In genomic region chr12:57772429-57773322, GRCh38 we compare ENCODE assay signal across 8 cellular contexts. TPM values are rescaled to one million over a fixed set of nuclear protein-coding genes. Genes with fewer than 3 reads are reported as not detected.
DNase-seq lines count a peak whose midpoint lies in the region; ATAC-seq, FAIRE-seq and TF ChIP-seq lines count a peak whose summit lies in the region.

EEF1AKMT3 (plus strand) TSS chr12:57772614; CDS start chr12:57772725, 111 bp downstream.

- H3K9me3 ChIP-seq in spleen = no peaks in the 10 kb centered on the region

- in situ Hi-C loops in GM13976 (cut with MboI; ENCODE audit: low sequenced_read_pairs, unreplicated experiment) = no loop called here

- TF ChIP-seq CTCF in GM13976 (IDR thresholded peaks at IDR 0.05; ENCODE audit: borderline replicate concordance, control extremely low read depth, extremely low read depth, insufficient read depth, missing control alignments) (no peak), bronchial epithelial cell (IDR thresholded peaks at IDR 0.05; ENCODE audit: insufficient read depth, low read length, severe bottlenecking) (no peak), spleen (IDR thresholded peaks at IDR 0.05 in 8 of 11, conservative IDR thresholded peaks at IDR 0.05 in 3 of 11) (peak in 1 of 11 experiments; percentile 10)

- H3K4me3 ChIP-seq in bronchial epithelial cell (ENCODE audit: low read depth, low read length) (peak within 1 kb of the TSS; percentile 73), spleen (peak within 1 kb of the TSS; percentile 66 to 94 (median 82))

- TF ChIP-seq POLR2A in spleen (IDR thresholded peaks at IDR 0.05) = no peak

- H3K27ac ChIP-seq in spleen = peak within 1 kb of the TSS; percentile 70 to 93 (median 90)

- H3K27me3 ChIP-seq in bronchial epithelial cell (ENCODE audit: control insufficient read depth, insufficient read depth, low read length) (no peaks in the 10 kb centered on the region), spleen (replicated peaks in 1 of 7) (no peaks in the 10 kb centered on the region)

- peaks cover 6 to 35% (median 23%) of the 10 kb centered on the region in 6 donors for H3K4me1 ChIP-seq in spleen

- H3K36me3 ChIP-seq in bronchial epithelial cell (ENCODE audit: control insufficient read depth, insufficient read depth, low read length) (peaks cover 3% of the 10 kb centered on the region), spleen (peaks cover 0 to 28% (median 1%) of the 10 kb centered on the region in 6 donors)

- no peak for FAIRE-seq in RCC 7860 (lab: Jason Lieb, UNC)
- no peak for FAIRE-seq in bronchial epithelial cell (lab: Jason Lieb, UNC)

- ATAC-seq in HG03280 (IDR thresholded peaks at IDR 0.05; ENCODE audit: unreplicated experiment) = peak; percentile 15

- 2 to 6% (median 3%) methylated on average over 32 to 67 of the region's 67 CpGs for WGBS in spleen, 5 donors

- DNase-seq in AG08395 (ENCODE audit: low spot score) (peak; percentile 71), GM13976 (ENCODE audit: low spot score) (peak; percentile 51), RCC 7860 (ENCODE audit: low spot score) (peak; percentile 47), bronchial epithelial cell (ENCODE audit: low read depth) (no peak), islet precursor cell (peak; percentile 90), spleen (peak; percentile 90), retina (no peak)

- intact Hi-C loops in spleen (cut with DNase I; ENCODE audit: low total_unique reads) = no loop called here

RNA-seq across cellular contexts. Expression of gene EEF1AKMT3, which starts in this region (rescaled TPM):
- 4.5 and 7.1 TPM in 2 replicates for total RNA-seq in bronchial epithelial cell
- 1 to 10 TPM; 3.0 to 9.5 (median 6.0) TPM for total RNA-seq in spleen
- 1 to 10 TPM; 1.2 to 1.6 (median 1.4) TPM for polyA plus RNA-seq in spleen

Comparison
In these comparisons a context has a peak if more than half of its experiments do, and no peak if none do; other contexts are left out.
1. DNase-seq: peak in AG08395 (single experiment), GM13976 (single experiment), RCC 7860 (single experiment), islet precursor cell (single experiment) and spleen (single experiment); none in bronchial epithelial cell (single experiment) and retina (single experiment).